Comparison of ENCODE assay signal across 21 cellular contexts in the genomic region with DNA sequence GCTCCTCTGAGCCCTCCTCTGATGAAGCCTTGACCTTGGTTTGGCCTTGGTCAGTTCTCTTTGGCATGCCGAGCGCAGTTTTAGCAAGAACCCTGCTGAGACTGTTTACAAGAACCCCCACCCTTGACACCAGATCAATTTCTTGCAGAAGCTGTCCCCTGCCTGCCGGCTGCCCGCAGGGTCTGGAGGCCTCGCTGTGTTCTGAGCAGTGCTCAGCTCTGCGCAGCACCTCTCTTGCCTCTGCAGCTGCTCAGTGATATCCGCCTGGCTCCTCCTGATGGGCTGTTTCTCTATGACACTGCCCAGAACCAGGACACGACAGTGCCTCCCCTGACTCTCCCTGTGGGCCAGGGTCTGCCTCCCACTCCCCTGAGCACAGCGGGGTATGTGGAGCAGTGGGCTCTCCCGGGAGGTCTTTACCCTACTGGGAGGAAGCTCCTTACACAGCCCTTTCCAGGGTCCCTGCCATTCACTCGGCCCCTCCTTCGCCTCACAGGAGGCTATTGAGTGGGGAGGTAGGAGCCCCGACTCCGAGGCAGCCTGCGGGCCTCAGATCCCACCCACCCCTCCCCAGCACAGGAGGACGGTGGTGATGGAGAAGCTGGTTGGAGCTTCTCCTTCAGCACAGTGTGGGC. TPM values are rescaled to one million over a fixed set of nuclear protein-coding genes. Genes with fewer than 3 reads are reported as not detected.
"Had no signal": no experiment of that assay in that cellular context is flagged by ENCODE, and none has a peak within 500 bp of the region (broad histone marks: within the 10 kb centered on the region; RNA-seq: fewer than 3 reads in every experiment).

No MANE protein-coding gene starts in this region.

- H3K9ac ChIP-seq: parathyroid adenoma had no signal

- H3K4me1 ChIP-seq: left lung, parathyroid adenoma, suprapubic skin had no signal

- H2AFZ ChIP-seq: parathyroid adenoma had no signal

- H3K27me3 ChIP-seq: ascending aorta had no signal

- ATAC-seq: activated CD4-positive, CD25-positive, alpha-beta regulatory T cell treated with anti-CD3 and anti-CD28 coated beads, Interleukin-2, amount 50 U/mL, for 24 hours; stimulated activated naive CD8-positive, alpha-beta T cell treated with anti-CD3 and anti-CD28 coated beads, Interleukin-15, Interleukin-2, amounts not matched to agents 100 U/mL and 50 U/mL, for 24 hours had no signal

- H3K27ac ChIP-seq: left lung, parathyroid adenoma, suprapubic skin had no signal

- H3K4me3 ChIP-seq: ascending aorta, left lung, suprapubic skin had no signal

- H3K9me3 ChIP-seq: ascending aorta, left lung, suprapubic skin had no signal

- H3K36me3 ChIP-seq: ascending aorta, left lung, suprapubic skin had no signal

- DNase-seq: activated CD4-positive, alpha-beta T cell treated with anti-CD3 and anti-CD28 coated beads, Interleukin-2, amount 50 U/mL, for 1 hour; activated CD8-positive, alpha-beta memory T cell treated with anti-CD3 and anti-CD28 coated beads for 24 hours; activated CD8-positive, alpha-beta memory T cell treated with anti-CD3 and anti-CD28 coated beads, Interleukin-2, amount 50 U/mL, for 48 hours; cerebellar nuclear complex; effector CD4-positive, alpha-beta T cell; hypothalamus; stimulated activated CD4-positive, alpha-beta T cell treated with anti-CD3 and anti-CD28 coated beads, Interleukin-2, amount 100 ng/mL, for 24 hours; stimulated activated naive CD8-positive, alpha-beta T cell treated with anti-CD3 and anti-CD28 coated beads, Interleukin-15, Interleukin-2, amounts not matched to agents 100 U/mL and 50 U/mL, for 24 hours; T1000; trophoblast cell had no signal

RNA-seq across cellular contexts. Expression of gene ACTRT2, which starts 15.5 kb away (rescaled TPM):
- total RNA-seq: ascending aorta; frontal cortex; left lung; mononuclear cell; suprapubic skin; T-helper 1 cell treated with Interleukin-12 subunit alpha and Interleukin-12 subunit beta and Interleukin-4 antibody, amounts not matched to agents 30 ng/mL and 1 ng/mL, for 36 hours had no signal
- polyA plus RNA-seq: adipose tissue, esophagus, keratinocyte had no signal

RNA-seq across cellular contexts. Expression of gene PRDM16, which starts 32.2 kb away (rescaled TPM):
- total RNA-seq: mononuclear cell had no signal
